1 cellular context compared by ENCODE assay signal in the genomic region with DNA sequence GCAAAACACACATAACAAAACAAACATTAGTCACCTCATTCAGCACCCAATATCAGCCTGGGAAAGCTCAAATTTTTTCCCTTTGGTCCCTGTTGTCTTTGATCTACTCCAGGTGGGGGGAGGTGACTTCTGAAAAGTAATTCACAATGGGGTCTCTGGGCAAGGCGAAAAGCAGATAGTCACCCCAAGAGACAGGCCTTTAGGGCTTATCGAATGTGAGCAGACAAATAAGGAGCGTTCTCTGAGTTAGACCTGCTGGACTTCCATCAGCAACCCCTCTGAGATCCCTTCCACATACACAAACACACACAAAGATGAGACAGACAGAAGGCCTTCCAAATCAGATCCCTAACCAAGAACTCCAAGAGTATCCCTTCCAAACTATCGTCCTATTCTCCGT.
TF ChIP-seq lines count a peak whose summit lies in the region.

No MANE protein-coding gene starts in this region.

TF ChIP-seq in HepG2, 621 proteins besides CTCF, POLR2A, EP300 and RAD21 (continued from another document):
- TF ChIP-seq BHLHE40 (IDR thresholded peaks at IDR 0.05; ENCODE audit: low read length), result no peak
- no peak for TF ChIP-seq DPF2 (CRISPR knock-in tag; IDR thresholded peaks at IDR 0.05; ENCODE audit: borderline replicate concordance, low read depth)
- TF ChIP-seq PREB (CRISPR knock-in tag; IDR thresholded peaks at IDR 0.05), result no peak
